10 cellular contexts compared by ENCODE assay signal in genomic region chr17:39194985-39195524, GRCh38. TPM values are rescaled to one million over a fixed set of nuclear protein-coding genes. Genes with fewer than 3 reads are reported as not detected.
A peak's percentile ranks its signal among the peaks of the same experiment; 100 is the strongest.
DNase-seq lines count a peak whose midpoint lies in the region; ATAC-seq and TF ChIP-seq lines count a peak whose summit lies in the region.
"Had no signal": no experiment of that assay in that cellular context is flagged by ENCODE, and none has a peak within 500 bp of the region (broad histone marks: within the 10 kb centered on the region; RNA-seq: fewer than 3 reads in every experiment).

No MANE protein-coding gene starts in this region.

- DNase-seq in HFF-Myc (ENCODE audit: extremely low read depth, low read depth) (no peak), stomach (no peak), CD14-positive monocyte (ENCODE audit: low spot score) (no peak), COR-L47 (lab: John Stamatoyannopoulos, UW) (no peak)
- no peak for DNase-seq in activated T-helper 2 cell treated with anti-CD3 and anti-CD28 coated beads, Interferon-gamma antibody, Interleukin-2, Interleukin-4, amounts not matched to agents 10 μg/mL and 5 μg/mL and 100 μg/mL, durations not matched to agents 14 hours and 24 hours and 36 hours (ENCODE audit: low spot score)
- DNase-seq: activated CD4-positive, CD25-positive, alpha-beta regulatory T cell treated with anti-CD3 and anti-CD28 coated beads, Interleukin-2, amount 50 U/mL, for 72 hours; central memory CD4-positive, alpha-beta T cell; kidney had no signal

- no peak for TF ChIP-seq EP300 in stomach (IDR thresholded peaks at IDR 0.05)

- ATAC-seq in GM18867 (IDR thresholded peaks at IDR 0.05; ENCODE audit: unreplicated experiment): no peak

- H3K36me3 Mint-ChIP-seq in activated T-helper 2 cell treated with anti-CD3 and anti-CD28 coated beads, Interferon-gamma antibody, Interleukin-2, Interleukin-4, amounts not matched to agents 10 μg/mL and 5 μg/mL and 100 μg/mL, durations not matched to agents 14 hours and 24 hours and 36 hours (ENCODE audit: low read depth): peaks cover 26% of the 10 kb centered on the region
- peaks cover 31 to 35% of the 10 kb centered on the region in 2 donors for H3K36me3 Mint-ChIP-seq in CD14-positive monocyte

- TF ChIP-seq CTCF in HFF-Myc (IDR thresholded peaks at IDR 0.05; ENCODE audit: low read depth, low read length, missing control alignments) (no peak), stomach (IDR thresholded peaks at IDR 0.05) (no peak), CD14-positive monocyte (IDR thresholded peaks at IDR 0.05) (no peak)

- H3K9me3 ChIP-seq in iPS-20b (ENCODE audit: insufficient read depth, low read depth, low read length) (no peaks in the 10 kb centered on the region), stomach (no peaks in the 10 kb centered on the region)

- intact Hi-C loops in activated T-helper 2 cell treated with anti-CD3 and anti-CD28 coated beads, Interferon-gamma antibody, Interleukin-2, Interleukin-4, amounts not matched to agents 10 μg/mL and 5 μg/mL and 100 μg/mL, durations not matched to agents 14 hours and 24 hours and 36 hours (cut with micrococcal nuclease): loop anchor here (5.0 kb wide), 1 partner anchor 43 kb away; the partner anchor contains the start of gene PLXDC1
- intact Hi-C loops in stomach (cut with DNase I; ENCODE audit: low total_unique reads): no loop called here
- intact Hi-C loops in CD14-positive monocyte (cut with micrococcal nuclease): loop anchor here in 1 of 2 donors (5.0 kb wide), 1 partner anchor 33 kb away; no protein-coding TSS in a partner anchor

- no peaks in the 10 kb centered on the region for H3K27me3 ChIP-seq in iPS-20b (ENCODE audit: insufficient read depth, low read length)
- H3K27me3 ChIP-seq in stomach: no peaks in the 10 kb centered on the region

- H3K4me1 Mint-ChIP-seq in activated T-helper 2 cell treated with anti-CD3 and anti-CD28 coated beads, Interferon-gamma antibody, Interleukin-2, Interleukin-4, amounts not matched to agents 10 μg/mL and 5 μg/mL and 100 μg/mL, durations not matched to agents 14 hours and 24 hours and 36 hours (ENCODE audit: low read depth): peaks cover 25% of the 10 kb centered on the region
- peaks cover 39% of the 10 kb centered on the region for H3K4me1 Mint-ChIP-seq in CD14-positive monocyte

- H3K27ac ChIP-seq in iPS-20b (ENCODE audit: low read length) (peak overlapping the region; percentile 12), stomach (peak overlapping the region in 4 of 5 donors; percentile 10 to 97 (median 10))

- 73 to 83% (median 76%) methylated on average over 5 to 10 of the region's 10 CpGs for WGBS in stomach, 5 donors

- TF ChIP-seq POLR2A in stomach (IDR thresholded peaks at IDR 0.05): no peak

- peaks cover 12% of the 10 kb centered on the region; the same call in 1 of the 2 replicates for H3K4me1 ChIP-seq in iPS-20b (ENCODE audit: insufficient read depth, low read length)
- H3K4me1 ChIP-seq in stomach: peaks cover 28 to 58% (median 47%) of the 10 kb centered on the region in 4 donors

- H3K27ac Mint-ChIP-seq in activated T-helper 2 cell treated with anti-CD3 and anti-CD28 coated beads, Interferon-gamma antibody, Interleukin-2, Interleukin-4, amounts not matched to agents 10 μg/mL and 5 μg/mL and 100 μg/mL, durations not matched to agents 14 hours and 24 hours and 36 hours: no peak overlapping the region
- no peak overlapping the region for H3K27ac Mint-ChIP-seq in CD14-positive monocyte

- H3K9me3 Mint-ChIP-seq in activated T-helper 2 cell treated with anti-CD3 and anti-CD28 coated beads, Interferon-gamma antibody, Interleukin-2, Interleukin-4, amounts not matched to agents 10 μg/mL and 5 μg/mL and 100 μg/mL, durations not matched to agents 14 hours and 24 hours and 36 hours: no peaks in the 10 kb centered on the region
- no peaks in the 10 kb centered on the region for H3K9me3 Mint-ChIP-seq in CD14-positive monocyte

- H3K4me3 ChIP-seq in HFF-Myc (replicated peaks; ENCODE audit: low read depth, low read length) (peak overlapping the region; percentile 0; the same call in 1 of the 2 replicates), iPS-20b (ENCODE audit: low read length) (peak overlapping the region; percentile 85), stomach (no peak overlapping the region)

- H3K9ac ChIP-seq in iPS-20b (ENCODE audit: low read depth, low read length): peak overlapping the region; percentile 24; the same call in 1 of the 2 replicates

- H3K36me3 ChIP-seq in iPS-20b (ENCODE audit: insufficient read depth, low read depth, low read length) (peaks cover 32% of the 10 kb centered on the region), stomach (peaks cover 0 to 41% (median 37%) of the 10 kb centered on the region in 4 donors)

- peak overlapping the region; percentile 72 for H3K4me3 Mint-ChIP-seq in activated T-helper 2 cell treated with anti-CD3 and anti-CD28 coated beads, Interferon-gamma antibody, Interleukin-2, Interleukin-4, amounts not matched to agents 10 μg/mL and 5 μg/mL and 100 μg/mL, durations not matched to agents 14 hours and 24 hours and 36 hours (ENCODE audit: low read depth)
- H3K4me3 Mint-ChIP-seq in CD14-positive monocyte: no peak overlapping the region

- no peaks in the 10 kb centered on the region for H3K27me3 Mint-ChIP-seq in activated T-helper 2 cell treated with anti-CD3 and anti-CD28 coated beads, Interferon-gamma antibody, Interleukin-2, Interleukin-4, amounts not matched to agents 10 μg/mL and 5 μg/mL and 100 μg/mL, durations not matched to agents 14 hours and 24 hours and 36 hours (ENCODE audit: low read depth)
- H3K27me3 Mint-ChIP-seq in CD14-positive monocyte (ENCODE audit: low read depth in 3 of 3): peaks cover 0 to 3% (median 2%) of the 10 kb centered on the region in 3 donors

RNA-seq across cellular contexts. Expression of gene CACNB1, which starts 2.4 kb away (rescaled TPM):
- 21.1 and 24.1 TPM in 2 replicates for total RNA-seq in activated T-helper 2 cell treated with anti-CD3 and anti-CD28 coated beads, Interferon-gamma antibody, Interleukin-2, Interleukin-4, amounts not matched to agents 10 μg/mL and 5 μg/mL and 100 μg/mL, durations not matched to agents 14 hours and 24 hours and 36 hours
- total RNA-seq in stomach: 10 to 100 TPM in 2 of 5 donors, 1 to 10 TPM in 3; 4.2 to 57.2 (median 8.9) TPM
- polyA plus RNA-seq in stomach (1 to 10 TPM; 2.4 to 2.7 (median 2.7) TPM), CD14-positive monocyte (under 1 TPM; 0.13 to 0.31 TPM)

RNA-seq across cellular contexts. Expression of gene RPL19, which starts 5.0 kb away (rescaled TPM):
- 2,315 and 2,339 TPM in 2 replicates for total RNA-seq in activated T-helper 2 cell treated with anti-CD3 and anti-CD28 coated beads, Interferon-gamma antibody, Interleukin-2, Interleukin-4, amounts not matched to agents 10 μg/mL and 5 μg/mL and 100 μg/mL, durations not matched to agents 14 hours and 24 hours and 36 hours
- total RNA-seq in stomach: 1,000 to 10,000 TPM; 1,114 to 2,498 (median 1,672) TPM
- polyA plus RNA-seq in stomach: 1,000 to 10,000 TPM; 3,254 to 4,546 (median 3,773) TPM
- polyA plus RNA-seq in CD14-positive monocyte: 1,000 to 10,000 TPM; 1,069 to 1,232 TPM

RNA-seq across cellular contexts. Expression of gene ARL5C, which starts 29.1 kb away (rescaled TPM):
- total RNA-seq in activated T-helper 2 cell treated with anti-CD3 and anti-CD28 coated beads, Interferon-gamma antibody, Interleukin-2, Interleukin-4, amounts not matched to agents 10 μg/mL and 5 μg/mL and 100 μg/mL, durations not matched to agents 14 hours and 24 hours and 36 hours: 0.07 TPM in 1 of 2 replicates, not detected in the other
- not detected for total RNA-seq in stomach
- polyA plus RNA-seq in stomach (not detected), CD14-positive monocyte (not detected)
- total RNA-seq: kidney had no signal

RNA-seq across cellular contexts. Expression of gene STAC2, which starts 30.7 kb away (rescaled TPM):
- total RNA-seq in activated T-helper 2 cell treated with anti-CD3 and anti-CD28 coated beads, Interferon-gamma antibody, Interleukin-2, Interleukin-4, amounts not matched to agents 10 μg/mL and 5 μg/mL and 100 μg/mL, durations not matched to agents 14 hours and 24 hours and 36 hours: not detected in 2 replicates
- total RNA-seq in stomach: under 1 TPM in 1 of 5 donors, not detected in 4; under 0.01 TPM
- polyA plus RNA-seq in stomach (under 1 TPM in 2 of 3 donors, not detected in 1; 0.15 to 0.20 TPM), CD14-positive monocyte (not detected)

RNA-seq across cellular contexts. Expression of gene PLXDC1, which starts 43.6 kb away (rescaled TPM):
- total RNA-seq in activated T-helper 2 cell treated with anti-CD3 and anti-CD28 coated beads, Interferon-gamma antibody, Interleukin-2, Interleukin-4, amounts not matched to agents 10 μg/mL and 5 μg/mL and 100 μg/mL, durations not matched to agents 14 hours and 24 hours and 36 hours: 0.46 and 1.0 TPM in 2 replicates
- total RNA-seq in stomach: 10 to 100 TPM in 2 of 5 donors, 1 to 10 TPM in 2, under 1 TPM in 1; 0.58 to 77.2 (median 8.4) TPM
- polyA plus RNA-seq in stomach: 1 to 10 TPM; 1.7 to 4.6 (median 2.1) TPM
- not detected for polyA plus RNA-seq in CD14-positive monocyte

Comparison
In these comparisons a context has a peak if more than half of its experiments do, and no peak if none do; other contexts are left out.
1. H3K4me3 ChIP-seq: peak in HFF-Myc (single experiment) and iPS-20b (single experiment); none in stomach (0 of 4).